ENCODE assay signal across 9 cellular contexts in the genomic region with DNA sequence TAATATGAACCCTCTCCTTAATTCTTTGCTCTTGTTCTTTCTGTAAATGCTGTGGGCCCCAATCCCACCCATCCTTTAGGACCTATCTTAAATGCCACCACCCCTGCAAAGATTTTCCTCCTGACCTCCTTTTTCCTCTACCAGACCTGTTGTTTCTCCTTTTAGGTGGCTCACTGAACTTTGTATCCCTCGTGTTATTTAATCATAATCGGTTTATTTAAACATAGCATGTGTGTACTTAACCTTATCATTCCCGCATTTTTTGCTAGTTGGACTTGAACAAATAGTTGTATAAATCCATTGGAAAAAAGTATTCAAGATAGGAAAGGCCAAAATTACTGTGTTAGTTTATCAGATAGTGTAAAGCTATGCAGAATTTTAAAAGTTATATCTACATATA. TPM values are rescaled to one million over a fixed set of nuclear protein-coding genes. Genes with fewer than 3 reads are reported as not detected.
DNase-seq lines count a peak whose midpoint lies in the region; ATAC-seq lines count a peak whose summit lies in the region.
"Had no signal": no experiment of that assay in that cellular context is flagged by ENCODE, and none has a peak within 500 bp of the region (broad histone marks: within the 10 kb centered on the region; RNA-seq: fewer than 3 reads in every experiment).

No MANE protein-coding gene starts in this region.

- peaks cover 48% of the 10 kb centered on the region for H3K36me3 Mint-ChIP-seq in stimulated activated naive CD8-positive, alpha-beta T cell treated with anti-CD3 and anti-CD28 coated beads, Interleukin-15, Interleukin-2, amounts not matched to agents 100 ng/mL and 50 ng/mL, for 24 hours (ENCODE audit: low read depth)
- peaks cover 38% of the 10 kb centered on the region for H3K36me3 Mint-ChIP-seq in central memory CD8-positive, alpha-beta T cell (ENCODE audit: insufficient read depth)
- H3K36me3 Mint-ChIP-seq in naive thymus-derived CD4-positive, alpha-beta T cell = peaks cover 17 to 44% (median 31%) of the 10 kb centered on the region in 5 donors

- peaks cover 9 to 27% (median 12%) of the 10 kb centered on the region in 3 experiments for H3K36me3 ChIP-seq in naive thymus-derived CD4-positive, alpha-beta T cell (ENCODE audit: control insufficient read depth in 2 of 3, insufficient read depth in 3 of 3, low read length in 3 of 3)

- no peaks in the 10 kb centered on the region for H3K9me3 ChIP-seq in naive thymus-derived CD4-positive, alpha-beta T cell (ENCODE audit: control insufficient read depth in 2 of 3, low read length in 3 of 3)

- peak overlapping the region; percentile 74 for H3K4me3 Mint-ChIP-seq in stimulated activated naive CD8-positive, alpha-beta T cell treated with anti-CD3 and anti-CD28 coated beads, Interleukin-15, Interleukin-2, amounts not matched to agents 100 ng/mL and 50 ng/mL, for 24 hours
- H3K4me3 Mint-ChIP-seq in central memory CD8-positive, alpha-beta T cell = peak overlapping the region; percentile 95
- peak overlapping the region; percentile 82 to 100 (median 90) for H3K4me3 Mint-ChIP-seq in naive thymus-derived CD4-positive, alpha-beta T cell

- intact Hi-C loops in naive thymus-derived CD4-positive, alpha-beta T cell (cut with micrococcal nuclease) = loop anchor here (1.0 to 2.0 kb wide), 4 partner anchors 10 to 276 kb away; a partner anchor contains a TSS

- peak overlapping the region; percentile 58 for H3K27ac Mint-ChIP-seq in stimulated activated naive CD8-positive, alpha-beta T cell treated with anti-CD3 and anti-CD28 coated beads, Interleukin-15, Interleukin-2, amounts not matched to agents 100 ng/mL and 50 ng/mL, for 24 hours
- H3K27ac Mint-ChIP-seq in central memory CD8-positive, alpha-beta T cell (ENCODE audit: low read depth) = peak overlapping the region; percentile 65
- H3K27ac Mint-ChIP-seq in naive thymus-derived CD4-positive, alpha-beta T cell = peak overlapping the region; percentile 86 to 99 (median 93)

- no peaks in the 10 kb centered on the region for H3K27me3 Mint-ChIP-seq in stimulated activated naive CD8-positive, alpha-beta T cell treated with anti-CD3 and anti-CD28 coated beads, Interleukin-15, Interleukin-2, amounts not matched to agents 100 ng/mL and 50 ng/mL, for 24 hours
- no peaks in the 10 kb centered on the region for H3K27me3 Mint-ChIP-seq in central memory CD8-positive, alpha-beta T cell
- no peaks in the 10 kb centered on the region for H3K27me3 Mint-ChIP-seq in naive thymus-derived CD4-positive, alpha-beta T cell

- peak overlapping the region; percentile 100 for H3K27ac ChIP-seq in naive thymus-derived CD4-positive, alpha-beta T cell (ENCODE audit: low read depth, low read length)
- H3K27ac ChIP-seq: SK-N-MC had no signal

- no peak overlapping the region for H3K4me3 ChIP-seq in naive thymus-derived CD4-positive, alpha-beta T cell (ENCODE audit: low read length)
- H3K4me3 ChIP-seq: SK-N-MC had no signal

- no peaks in the 10 kb centered on the region for H3K27me3 ChIP-seq in naive thymus-derived CD4-positive, alpha-beta T cell (ENCODE audit: control insufficient read depth in 2 of 2, insufficient read depth in 2 of 2, low read length in 2 of 2)

- POLR2A ChIA-PET in naive thymus-derived CD4-positive, alpha-beta T cell (lab: Charles Lee) = interaction anchor here (0.6 to 3.7 kb wide), 24 partner anchors 9 to 1139 kb away, joined by 3 to 101 read pairs (median 8); a partner anchor contains a TSS

- peaks cover 15 to 19% of the 10 kb centered on the region in 2 donors for H3K4me1 ChIP-seq in naive thymus-derived CD4-positive, alpha-beta T cell (ENCODE audit: control insufficient read depth in 2 of 2, insufficient read depth in 2 of 2, low read length in 2 of 2)

- ATAC-seq in stimulated activated naive CD8-positive, alpha-beta T cell treated with anti-CD3 and anti-CD28 coated beads, Interleukin-15, Interleukin-2, amounts not matched to agents 100 U/mL and 50 U/mL, for 24 hours = no peak
- no peak for ATAC-seq in central memory CD8-positive, alpha-beta T cell (replicated peaks; ENCODE audit: extremely low read depth, poor library complexity, severe bottlenecking)
- no peak for ATAC-seq in naive thymus-derived CD4-positive, alpha-beta T cell
- no peak for ATAC-seq in GM18511 (IDR thresholded peaks at IDR 0.05; ENCODE audit: unreplicated experiment)

- DNase-seq in stimulated activated naive CD8-positive, alpha-beta T cell treated with anti-CD3 and anti-CD28 coated beads, Interleukin-15, Interleukin-2, amounts not matched to agents 100 U/mL and 50 U/mL, for 24 hours = no peak
- no peak for DNase-seq in central memory CD8-positive, alpha-beta T cell (ENCODE audit: low spot score in 2 of 2)
- no peak for DNase-seq in naive thymus-derived CD4-positive, alpha-beta T cell
- DNase-seq in cerebellar nuclear complex (lab: John Stamatoyannopoulos, UW) = no peak
- no peak for DNase-seq in kidney glomerular epithelial cell (lab: John Stamatoyannopoulos, UW)
- DNase-seq in NCI-H446 (lab: John Stamatoyannopoulos, UW) = no peak

- no peaks in the 10 kb centered on the region for H3K9me3 Mint-ChIP-seq in stimulated activated naive CD8-positive, alpha-beta T cell treated with anti-CD3 and anti-CD28 coated beads, Interleukin-15, Interleukin-2, amounts not matched to agents 100 ng/mL and 50 ng/mL, for 24 hours
- H3K9me3 Mint-ChIP-seq in central memory CD8-positive, alpha-beta T cell = no peaks in the 10 kb centered on the region
- H3K9me3 Mint-ChIP-seq in naive thymus-derived CD4-positive, alpha-beta T cell = peaks cover 0 to 5% (median 0%) of the 10 kb centered on the region in 11 donors

- H3K4me1 Mint-ChIP-seq in stimulated activated naive CD8-positive, alpha-beta T cell treated with anti-CD3 and anti-CD28 coated beads, Interleukin-15, Interleukin-2, amounts not matched to agents 100 ng/mL and 50 ng/mL, for 24 hours (ENCODE audit: low read depth) = peaks cover 33% of the 10 kb centered on the region
- peaks cover 30% of the 10 kb centered on the region for H3K4me1 Mint-ChIP-seq in central memory CD8-positive, alpha-beta T cell
- peaks cover 31 to 44% (median 33%) of the 10 kb centered on the region in 7 donors for H3K4me1 Mint-ChIP-seq in naive thymus-derived CD4-positive, alpha-beta T cell

- CTCF ChIA-PET in naive thymus-derived CD4-positive, alpha-beta T cell (lab: Charles Lee) = interaction anchor here (2.4 to 2.5 kb wide), 2 partner anchors 34 to 377 kb away, joined by 7 to 17 read pairs; no protein-coding TSS in a partner anchor

RNA-seq across cellular contexts. Expression of a gene that starts 1.0 kb away (rescaled TPM):
- total RNA-seq in naive thymus-derived CD4-positive, alpha-beta T cell = 100 to 1,000 TPM; 108 to 913 (median 140) TPM
- polyA plus RNA-seq in naive thymus-derived CD4-positive, alpha-beta T cell = 10 to 100 TPM; 21.0 to 30.8 TPM
